In the genomic region with DNA sequence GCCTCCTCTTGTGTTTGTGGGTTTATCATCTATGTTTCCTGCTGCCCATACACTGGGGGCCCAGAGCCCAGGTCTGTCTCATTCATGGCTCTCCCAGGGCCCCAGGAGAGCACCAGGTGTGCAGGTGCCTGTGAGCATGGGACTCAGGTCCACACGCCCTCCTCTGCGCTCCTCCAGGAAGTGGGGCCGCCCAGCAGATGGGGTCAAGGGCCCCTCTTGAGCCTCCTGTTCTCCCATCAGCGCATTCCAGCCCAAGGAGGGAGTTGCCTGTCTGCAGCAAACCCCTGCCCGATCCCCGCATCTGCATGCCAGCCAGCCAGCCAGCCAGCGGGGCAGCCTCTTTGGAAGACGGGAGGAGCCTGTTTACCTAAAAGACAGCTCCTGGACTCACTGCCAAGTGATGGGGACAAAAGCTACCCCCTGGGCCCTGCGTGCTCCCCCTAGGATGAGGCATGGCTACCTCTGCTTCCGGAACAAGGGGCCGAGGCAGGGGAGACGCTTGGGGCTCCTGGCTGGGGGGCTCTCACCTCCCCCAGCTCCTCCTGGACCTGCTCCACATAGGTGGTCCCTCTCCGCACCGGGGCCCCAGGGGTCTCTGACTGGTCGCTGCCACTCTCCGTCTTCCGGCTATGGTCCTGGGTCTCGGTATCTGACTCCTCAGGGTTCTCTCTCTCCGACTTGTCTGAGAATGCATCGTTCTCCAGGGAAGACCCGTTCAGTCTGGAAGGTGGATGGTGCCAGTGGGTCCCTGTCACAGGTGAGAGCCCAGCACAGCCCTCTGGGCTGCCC, we compare ENCODE assay signal across 1 cellular context.
TF ChIP-seq lines count a peak whose summit lies in the region.

No MANE protein-coding gene starts in this region.

TF ChIP-seq in WTC11, 78 proteins besides CTCF, POLR2A, EP300 and RAD21 (continued from another document):
- TF ChIP-seq PRDM15 (CRISPR knock-in tag; IDR thresholded peaks at IDR 0.05) (no peak), ZNF121 (CRISPR knock-in tag; IDR thresholded peaks at IDR 0.05) (no peak)
